Comparison of ENCODE assay signal across 18 cellular contexts in genomic region chr10:68284007-68284406, GRCh38. TPM values are rescaled to one million over a fixed set of nuclear protein-coding genes. Genes with fewer than 3 reads are reported as not detected.
A peak's percentile ranks its signal among the peaks of the same experiment; 100 is the strongest.
DNase-seq lines count a peak whose midpoint lies in the region; ATAC-seq and TF ChIP-seq lines count a peak whose summit lies in the region.
"Had no signal": no experiment of that assay in that cellular context is flagged by ENCODE, and none has a peak within 500 bp of the region (broad histone marks: within the 10 kb centered on the region; RNA-seq: fewer than 3 reads in every experiment).

No MANE protein-coding gene starts in this region.

- no peak overlapping the region for H3K9ac ChIP-seq in neural progenitor cell

- no peak overlapping the region for H3K4me3 ChIP-seq in fibroblast of villous mesenchyme (ENCODE audit: low read depth, low read length)
- H3K4me3 ChIP-seq in neural progenitor cell: no peak overlapping the region

- H3K27ac Mint-ChIP-seq in T-helper 17 cell (peak overlapping the region; percentile 27), neural progenitor cell (peak overlapping the region; percentile 88)
- H3K27ac Mint-ChIP-seq in activated CD4-positive, alpha-beta memory T cell treated with anti-CD3 and anti-CD28 coated beads, Interleukin-2, amount 10 ng/mL, durations not matched to agents 7 days and 5 days: no peak overlapping the region
- H3K27ac Mint-ChIP-seq: B cell had no signal

- H3F3A ChIP-seq in neural progenitor cell (ENCODE audit: low read depth): peaks cover 23% of the 10 kb centered on the region

- peak overlapping the region; percentile 59 for H3K4me2 ChIP-seq in neural progenitor cell

- H2AFZ ChIP-seq in neural progenitor cell (replicated peaks): no peak overlapping the region

- ATAC-seq in T-helper 17 cell (no peak), HG03571 (IDR thresholded peaks at IDR 0.05; ENCODE audit: unreplicated experiment) (no peak)

- peak overlapping the region; percentile 74 for H3K27ac ChIP-seq in neural progenitor cell

- H3K36me3 Mint-ChIP-seq in T-helper 17 cell (ENCODE audit: low read depth): no peaks in the 10 kb centered on the region
- peaks cover 6% of the 10 kb centered on the region for H3K36me3 Mint-ChIP-seq in neural progenitor cell
- H3K36me3 Mint-ChIP-seq in activated CD4-positive, alpha-beta memory T cell treated with anti-CD3 and anti-CD28 coated beads, Interleukin-2, amount 10 ng/mL, durations not matched to agents 7 days and 5 days (ENCODE audit: low read depth): no peaks in the 10 kb centered on the region

- TF ChIP-seq CTCF in fibroblast of villous mesenchyme (IDR thresholded peaks at IDR 0.05; ENCODE audit: insufficient read depth, low read depth, low read length): no peak
- TF ChIP-seq CTCF in neural progenitor cell (IDR thresholded peaks at IDR 0.05): no peak

- no peaks in the 10 kb centered on the region for H3K27me3 Mint-ChIP-seq in T-helper 17 cell
- H3K27me3 Mint-ChIP-seq in neural progenitor cell (ENCODE audit: insufficient read depth, low read depth): peaks cover 12% of the 10 kb centered on the region
- no peaks in the 10 kb centered on the region for H3K27me3 Mint-ChIP-seq in activated CD4-positive, alpha-beta memory T cell treated with anti-CD3 and anti-CD28 coated beads, Interleukin-2, amount 10 ng/mL, durations not matched to agents 7 days and 5 days
- H3K27me3 Mint-ChIP-seq: B cell had no signal

- no peaks in the 10 kb centered on the region for H3K27me3 ChIP-seq in neural progenitor cell

- H3K79me2 ChIP-seq in neural progenitor cell (ENCODE audit: low read depth): no peaks in the 10 kb centered on the region

- H3K9me3 ChIP-seq in T-helper 17 cell (ENCODE audit: control insufficient read depth, low read length, poor library complexity, severe bottlenecking): no peaks in the 10 kb centered on the region
- H3K9me3 ChIP-seq in neural progenitor cell (ENCODE audit: low read depth): no peaks in the 10 kb centered on the region

- peaks cover 11% of the 10 kb centered on the region for H3K9me3 Mint-ChIP-seq in neural progenitor cell
- peaks cover 4% of the 10 kb centered on the region for H3K9me3 Mint-ChIP-seq in activated CD4-positive, alpha-beta memory T cell treated with anti-CD3 and anti-CD28 coated beads, Interleukin-2, amount 10 ng/mL, durations not matched to agents 7 days and 5 days

- CTCF ChIA-PET in activated CD4-positive, alpha-beta memory T cell treated with anti-CD3 and anti-CD28 coated beads, Interleukin-2, amount 10 ng/mL, durations not matched to agents 7 days and 5 days (lab: Charles Lee): no interaction called here

- H3K4me1 ChIP-seq in neural progenitor cell: peaks cover 15% of the 10 kb centered on the region

- H3K4me3 Mint-ChIP-seq in T-helper 17 cell: no peak overlapping the region
- no peak overlapping the region for H3K4me3 Mint-ChIP-seq in neural progenitor cell
- H3K4me3 Mint-ChIP-seq in activated CD4-positive, alpha-beta memory T cell treated with anti-CD3 and anti-CD28 coated beads, Interleukin-2, amount 10 ng/mL, durations not matched to agents 7 days and 5 days: no peak overlapping the region
- H3K4me3 Mint-ChIP-seq: B cell had no signal

- H3K4me1 Mint-ChIP-seq in T-helper 17 cell (peaks cover 2% of the 10 kb centered on the region), neural progenitor cell (peaks cover 17% of the 10 kb centered on the region)
- H3K4me1 Mint-ChIP-seq in activated CD4-positive, alpha-beta memory T cell treated with anti-CD3 and anti-CD28 coated beads, Interleukin-2, amount 10 ng/mL, durations not matched to agents 7 days and 5 days: no peaks in the 10 kb centered on the region
- H3K4me1 Mint-ChIP-seq: B cell had no signal

- POLR2A ChIA-PET in activated CD4-positive, alpha-beta memory T cell treated with anti-CD3 and anti-CD28 coated beads, Interleukin-2, amount 10 ng/mL, durations not matched to agents 7 days and 5 days (lab: Charles Lee): no interaction called here

- DNase-seq in Daoy (ENCODE audit: low read depth) (peak; percentile 33), T-helper 17 cell (no peak), fibroblast of villous mesenchyme (ENCODE audit: low read depth) (peak; percentile 27), neural progenitor cell (ENCODE audit: low spot score) (no peak), globus pallidus (ENCODE audit: low spot score) (no peak), anterior cingulate cortex (lab: John Stamatoyannopoulos, UW) (no peak)
- DNase-seq in activated CD4-positive, alpha-beta memory T cell treated with anti-CD3 and anti-CD28 coated beads, Interleukin-2, amount 10 ng/mL, durations not matched to agents 7 days and 5 days: no peak
- DNase-seq: 8988T, DMS79 treated with DMSO at 0.1 percent for 48 hours, H7, KBM-7, NCI-H1105 treated with DMSO at 0.1 percent for 48 hours, NCI-H1694 treated with DMSO at 0.1 percent for 48 hours, NCI-H774, OCI-M1, Right ventricle myocardium superior had no signal

- no peaks in the 10 kb centered on the region for H3K36me3 ChIP-seq in neural progenitor cell

- H4K20me1 ChIP-seq in neural progenitor cell (ENCODE audit: low read depth): no peaks in the 10 kb centered on the region

RNA-seq across cellular contexts. Expression of gene HNRNPH3, which starts 47.9 kb away (rescaled TPM):
- total RNA-seq in Daoy (2014; rRNA removed; shearing (Covaris generic)): 27.3 and 35.5 TPM in 2 replicates
- total RNA-seq in T-helper 17 cell: 100 to 1,000 TPM; 165 to 180 TPM
- 18.0 and 22.9 TPM in 2 replicates for total RNA-seq in fibroblast of villous mesenchyme
- total RNA-seq in neural progenitor cell (ENCODE audit: low replicate concordance): 57.2 and 77.5 TPM in 2 replicates
- total RNA-seq in activated CD4-positive, alpha-beta memory T cell treated with anti-CD3 and anti-CD28 coated beads, Interleukin-2, amount 10 ng/mL, durations not matched to agents 7 days and 5 days: 100 to 1,000 TPM; 122 to 123 TPM

RNA-seq across cellular contexts. Expression of gene PBLD, which starts 48.7 kb away (rescaled TPM):
- total RNA-seq in Daoy (2014; rRNA removed; shearing (Covaris generic)): 0.86 and 1.8 TPM in 2 replicates
- total RNA-seq in T-helper 17 cell (1 to 10 TPM; 1.9 TPM), fibroblast of villous mesenchyme (7.1 and 9.1 TPM in 2 replicates), neural progenitor cell (ENCODE audit: low replicate concordance) (3.2 and 5.8 TPM in 2 replicates)
- total RNA-seq in activated CD4-positive, alpha-beta memory T cell treated with anti-CD3 and anti-CD28 coated beads, Interleukin-2, amount 10 ng/mL, durations not matched to agents 7 days and 5 days: 1 to 10 TPM; 1.4 to 2.1 TPM

RNA-seq across cellular contexts. Expression of gene ATOH7, which starts 52.1 kb away (rescaled TPM):
- total RNA-seq in Daoy (2014; rRNA removed; shearing (Covaris generic)): not detected in 2 replicates
- total RNA-seq in T-helper 17 cell: not detected
- total RNA-seq in fibroblast of villous mesenchyme: under 0.01 TPM in 1 of 2 replicates, not detected in the other
- total RNA-seq in neural progenitor cell (ENCODE audit: low replicate concordance): 0.93 TPM in 1 of 2 replicates, not detected in the other
- total RNA-seq in activated CD4-positive, alpha-beta memory T cell treated with anti-CD3 and anti-CD28 coated beads, Interleukin-2, amount 10 ng/mL, durations not matched to agents 7 days and 5 days: not detected
- total RNA-seq: B cell, H7, Right ventricle myocardium superior had no signal

Comparison
In these comparisons a context has a peak if more than half of its experiments do, and no peak if none do; other contexts are left out.
1. DNase-seq: peak in Daoy (single experiment) and fibroblast of villous mesenchyme (single experiment); none in T-helper 17 cell (0 of 3), neural progenitor cell (single experiment), activated CD4-positive, alpha-beta memory T cell treated with anti-CD3 and anti-CD28 coated beads, Interleukin-2, amount 10 ng/mL, durations not matched to agents 7 days and 5 days (single experiment), globus pallidus (single experiment) and anterior cingulate cortex (0 of 58).